In the genomic region with DNA sequence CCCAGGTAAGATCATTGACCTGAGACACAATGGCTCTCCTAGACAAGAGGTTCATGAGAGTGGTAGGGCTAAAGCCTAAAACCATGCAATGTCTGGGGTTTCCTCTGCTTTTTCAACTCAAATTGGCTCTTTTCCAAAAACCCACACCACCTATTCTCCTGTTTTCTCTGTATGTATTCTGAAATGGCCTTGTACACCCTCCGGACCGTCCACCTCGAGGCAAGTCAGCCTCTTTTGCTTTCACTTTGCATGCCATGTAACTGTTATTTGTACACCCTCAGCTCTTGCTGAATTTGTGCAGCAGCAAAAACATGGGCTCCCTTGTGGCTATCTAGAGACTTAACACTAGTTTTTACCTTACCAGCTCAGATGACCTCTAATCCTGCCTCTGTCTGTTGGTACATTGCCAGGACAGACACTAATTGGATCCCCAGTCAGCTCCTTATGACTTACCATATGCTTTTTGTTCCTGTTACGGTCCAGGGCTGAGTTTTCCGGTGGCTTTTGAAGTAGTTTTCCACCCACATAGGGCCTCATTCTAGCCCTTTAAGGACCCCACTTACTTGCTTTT, we compare ENCODE assay signal across 14 cellular contexts.
"Had no signal": no experiment of that assay in that cellular context is flagged by ENCODE, and none has a peak within 500 bp of the region (broad histone marks: within the 10 kb centered on the region; RNA-seq: fewer than 3 reads in every experiment).

No MANE protein-coding gene starts in this region.

- ATAC-seq: activated T-cell treated with anti-CD3 and anti-CD28 coated beads, Interleukin-2, amount 50 U/mL, for 72 hours; foreskin keratinocyte; sciatic nerve; stimulated activated naive B cell treated with anti-CD40 and anti-IgM and Interleukin-4, amounts not matched to agents 10 μg/mL and 1 μg/mL and 100 μg/mL, for 72 hours had no signal

- H3K27me3 Mint-ChIP-seq: activated CD4-positive, alpha-beta memory T cell treated with anti-CD3 and anti-CD28 coated beads for 36 hours; activated naive CD8-positive, alpha-beta T cell treated with anti-CD3 and anti-CD28 coated beads, Interleukin-2, amount 10 ng/mL, durations not matched to agents 7 days and 5 days; stimulated activated naive B cell treated with anti-CD40 and anti-IgM and Interleukin-4, amounts not matched to agents 10 μg/mL and 1 μg/mL and 100 μg/mL, for 72 hours had no signal

- H3K4me3 ChIP-seq: suprapubic skin had no signal

- H3K27ac Mint-ChIP-seq: activated CD4-positive, alpha-beta memory T cell treated with anti-CD3 and anti-CD28 coated beads for 36 hours; activated naive CD8-positive, alpha-beta T cell treated with anti-CD3 and anti-CD28 coated beads, Interleukin-2, amount 10 ng/mL, durations not matched to agents 7 days and 5 days; activated T-cell treated with anti-CD3 and anti-CD28 coated beads, Interleukin-2, amount 50 U/mL, for 72 hours; stimulated activated naive B cell treated with anti-CD40 and anti-IgM and Interleukin-4, amounts not matched to agents 10 μg/mL and 1 μg/mL and 100 μg/mL, for 72 hours had no signal

- H3K4me1 ChIP-seq: foreskin keratinocyte, suprapubic skin had no signal

- H3K27ac ChIP-seq: foreskin keratinocyte, suprapubic skin had no signal

- H3K4me3 Mint-ChIP-seq: activated CD4-positive, alpha-beta memory T cell treated with anti-CD3 and anti-CD28 coated beads for 36 hours; activated naive CD8-positive, alpha-beta T cell treated with anti-CD3 and anti-CD28 coated beads, Interleukin-2, amount 10 ng/mL, durations not matched to agents 7 days and 5 days; activated T-cell treated with anti-CD3 and anti-CD28 coated beads, Interleukin-2, amount 50 U/mL, for 72 hours; stimulated activated naive B cell treated with anti-CD40 and anti-IgM and Interleukin-4, amounts not matched to agents 10 μg/mL and 1 μg/mL and 100 μg/mL, for 72 hours had no signal

- DNase-seq: activated CD4-positive, alpha-beta memory T cell treated with anti-CD3 and anti-CD28 coated beads for 36 hours; activated CD4-positive, alpha-beta T cell treated with anti-CD3 and anti-CD28 coated beads for 1 hour; activated CD8-positive, alpha-beta memory T cell treated with anti-CD3 and anti-CD28 coated beads, Interleukin-2, amount 50 U/mL, for 4 hours; activated naive CD8-positive, alpha-beta T cell treated with anti-CD3 and anti-CD28 coated beads, Interleukin-2, amount 10 ng/mL, durations not matched to agents 7 days and 5 days; activated T-cell treated with anti-CD3 and anti-CD28 coated beads, Interleukin-2, amount 50 U/mL, for 72 hours; anterior cingulate cortex; foreskin keratinocyte; head of caudate nucleus; mesenchymal stem cell; spleen; stimulated activated CD4-positive, alpha-beta T cell treated with anti-CD3 and anti-CD28 coated beads, Interleukin-1b, Interleukin-23, amount 100 ng/mL, for 48 hours; stimulated activated naive B cell treated with anti-CD40 and anti-IgM and Interleukin-4, amounts not matched to agents 10 μg/mL and 1 μg/mL and 100 μg/mL, for 72 hours had no signal

- H3K36me3 ChIP-seq: spleen, suprapubic skin had no signal

- H3K4me1 Mint-ChIP-seq: activated naive CD8-positive, alpha-beta T cell treated with anti-CD3 and anti-CD28 coated beads, Interleukin-2, amount 10 ng/mL, durations not matched to agents 7 days and 5 days; stimulated activated naive B cell treated with anti-CD40 and anti-IgM and Interleukin-4, amounts not matched to agents 10 μg/mL and 1 μg/mL and 100 μg/mL, for 72 hours had no signal

- H3K27me3 ChIP-seq: foreskin keratinocyte, spleen, suprapubic skin had no signal
